ENCODE assay signal across 2 cellular contexts in the genomic region with DNA sequence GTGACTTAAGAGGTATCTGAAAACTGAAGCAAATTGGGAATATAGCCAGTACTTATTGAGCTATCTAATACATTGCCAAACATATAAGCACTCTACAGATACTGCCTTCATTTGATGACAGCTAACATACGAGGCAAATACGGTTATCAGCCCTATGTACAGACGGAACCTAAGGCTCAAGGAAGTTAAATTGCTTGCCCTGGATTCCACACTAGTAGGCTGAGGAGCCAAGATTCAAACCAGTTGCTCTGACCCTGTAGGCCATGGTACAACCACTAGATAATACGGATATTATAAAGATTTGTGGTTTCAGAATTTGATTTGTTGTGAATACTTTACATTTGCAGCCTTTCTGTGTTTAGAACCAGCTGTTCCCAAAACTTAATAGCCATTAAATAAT.
TF ChIP-seq lines count a peak whose summit lies in the region.

No MANE protein-coding gene starts in this region.

TF ChIP-seq in GM12891, 5 proteins besides CTCF, POLR2A, EP300 and RAD21:
- no peak for TF ChIP-seq TAF1 (IDR thresholded peaks at IDR 0.05; ENCODE audit: low read depth, low read length)

TF ChIP-seq in GM23338, 12 proteins besides CTCF, POLR2A, EP300 and RAD21:
- TF ChIP-seq EZH2 (IDR thresholded peaks at IDR 0.05; ENCODE audit: low read depth, unreplicated experiment), result no peak
- no peak for TF ChIP-seq EZH2phosphoT487 (IDR thresholded peaks at IDR 0.05; ENCODE audit: unreplicated experiment)
- no peak for TF ChIP-seq STAT1 (IDR thresholded peaks at IDR 0.05; ENCODE audit: unreplicated experiment)
- no peak for TF ChIP-seq JUNB (IDR thresholded peaks at IDR 0.05; ENCODE audit: unreplicated experiment)
- no peak for TF ChIP-seq ZNF331 (CRISPR knock-in tag; IDR thresholded peaks at IDR 0.05; ENCODE audit: low read depth)
- TF ChIP-seq ZNF114 (CRISPR knock-in tag; IDR thresholded peaks at IDR 0.05), result no peak
- TF ChIP-seq POLR2AphosphoS5 (IDR thresholded peaks at IDR 0.05; ENCODE audit: low read depth), result no peak
- no peak for TF ChIP-seq NANOG (IDR thresholded peaks at IDR 0.05; ENCODE audit: borderline replicate concordance)
- TF ChIP-seq, protein P1, sequence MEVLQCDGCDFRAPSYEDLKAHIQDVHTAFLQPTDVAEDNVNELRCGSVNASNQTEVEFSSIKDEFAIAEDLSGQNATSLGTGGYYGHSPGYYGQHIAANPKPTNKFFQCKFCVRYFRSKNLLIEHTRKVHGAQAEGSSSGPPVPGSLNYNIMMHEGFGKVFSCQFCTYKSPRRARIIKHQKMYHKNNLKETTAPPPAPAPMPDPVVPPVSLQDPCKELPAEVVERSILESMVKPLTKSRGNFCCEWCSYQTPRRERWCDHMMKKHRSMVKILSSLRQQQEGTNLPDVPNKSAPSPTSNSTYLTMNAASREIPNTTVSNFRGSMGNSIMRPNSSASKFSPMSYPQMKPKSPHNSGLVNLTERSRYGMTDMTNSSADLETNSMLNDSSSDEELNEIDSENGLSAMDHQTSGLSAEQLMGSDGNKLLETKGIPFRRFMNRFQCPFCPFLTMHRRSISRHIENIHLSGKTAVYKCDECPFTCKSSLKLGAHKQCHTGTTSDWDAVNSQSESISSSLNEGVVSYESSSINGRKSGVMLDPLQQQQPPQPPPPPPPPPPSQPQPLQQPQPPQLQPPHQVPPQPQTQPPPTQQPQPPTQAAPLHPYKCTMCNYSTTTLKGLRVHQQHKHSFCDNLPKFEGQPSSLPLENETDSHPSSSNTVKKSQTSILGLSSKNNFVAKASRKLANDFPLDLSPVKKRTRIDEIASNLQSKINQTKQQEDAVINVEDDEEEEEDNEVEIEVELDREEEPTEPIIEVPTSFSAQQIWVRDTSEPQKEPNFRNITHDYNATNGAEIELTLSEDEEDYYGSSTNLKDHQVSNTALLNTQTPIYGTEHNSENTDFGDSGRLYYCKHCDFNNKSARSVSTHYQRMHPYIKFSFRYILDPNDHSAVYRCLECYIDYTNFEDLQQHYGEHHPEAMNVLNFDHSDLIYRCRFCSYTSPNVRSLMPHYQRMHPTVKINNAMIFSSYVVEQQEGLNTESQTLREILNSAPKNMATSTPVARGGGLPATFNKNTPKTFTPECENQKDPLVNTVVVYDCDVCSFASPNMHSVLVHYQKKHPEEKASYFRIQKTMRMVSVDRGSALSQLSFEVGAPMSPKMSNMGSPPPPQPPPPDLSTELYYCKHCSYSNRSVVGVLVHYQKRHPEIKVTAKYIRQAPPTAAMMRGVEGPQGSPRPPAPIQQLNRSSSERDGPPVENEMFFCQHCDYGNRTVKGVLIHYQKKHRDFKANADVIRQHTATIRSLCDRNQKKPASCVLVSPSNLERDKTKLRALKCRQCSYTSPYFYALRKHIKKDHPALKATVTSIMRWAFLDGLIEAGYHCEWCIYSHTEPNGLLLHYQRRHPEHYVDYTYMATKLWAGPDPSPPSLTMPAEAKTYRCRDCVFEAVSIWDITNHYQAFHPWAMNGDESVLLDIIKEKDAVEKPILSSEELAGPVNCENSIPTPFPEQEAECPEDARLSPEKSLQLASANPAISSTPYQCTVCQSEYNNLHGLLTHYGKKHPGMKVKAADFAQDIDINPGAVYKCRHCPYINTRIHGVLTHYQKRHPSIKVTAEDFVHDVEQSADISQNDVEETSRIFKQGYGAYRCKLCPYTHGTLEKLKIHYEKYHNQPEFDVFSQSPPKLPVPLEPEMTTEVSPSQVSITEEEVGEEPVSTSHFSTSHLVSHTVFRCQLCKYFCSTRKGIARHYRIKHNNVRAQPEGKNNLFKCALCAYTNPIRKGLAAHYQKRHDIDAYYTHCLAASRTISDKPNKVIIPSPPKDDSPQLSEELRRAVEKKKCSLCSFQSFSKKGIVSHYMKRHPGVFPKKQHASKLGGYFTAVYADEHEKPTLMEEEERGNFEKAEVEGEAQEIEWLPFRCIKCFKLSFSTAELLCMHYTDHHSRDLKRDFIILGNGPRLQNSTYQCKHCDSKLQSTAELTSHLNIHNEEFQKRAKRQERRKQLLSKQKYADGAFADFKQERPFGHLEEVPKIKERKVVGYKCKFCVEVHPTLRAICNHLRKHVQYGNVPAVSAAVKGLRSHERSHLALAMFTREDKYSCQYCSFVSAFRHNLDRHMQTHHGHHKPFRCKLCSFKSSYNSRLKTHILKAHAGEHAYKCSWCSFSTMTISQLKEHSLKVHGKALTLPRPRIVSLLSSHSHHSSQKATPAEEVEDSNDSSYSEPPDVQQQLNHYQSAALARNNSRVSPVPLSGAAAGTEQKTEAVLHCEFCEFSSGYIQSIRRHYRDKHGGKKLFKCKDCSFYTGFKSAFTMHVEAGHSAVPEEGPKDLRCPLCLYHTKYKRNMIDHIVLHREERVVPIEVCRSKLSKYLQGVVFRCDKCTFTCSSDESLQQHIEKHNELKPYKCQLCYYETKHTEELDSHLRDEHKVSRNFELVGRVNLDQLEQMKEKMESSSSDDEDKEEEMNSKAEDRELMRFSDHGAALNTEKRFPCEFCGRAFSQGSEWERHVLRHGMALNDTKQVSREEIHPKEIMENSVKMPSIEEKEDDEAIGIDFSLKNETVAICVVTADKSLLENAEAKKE (CRISPR knock-in tag; IDR thresholded peaks at IDR 0.05), result no peak
- no peak for TF ChIP-seq CREB1 (CRISPR knock-in tag; IDR thresholded peaks at IDR 0.05; ENCODE audit: low read depth)
- TF ChIP-seq REST (IDR thresholded peaks at IDR 0.05; ENCODE audit: unreplicated experiment), result no peak
- TF ChIP-seq, protein P2, sequence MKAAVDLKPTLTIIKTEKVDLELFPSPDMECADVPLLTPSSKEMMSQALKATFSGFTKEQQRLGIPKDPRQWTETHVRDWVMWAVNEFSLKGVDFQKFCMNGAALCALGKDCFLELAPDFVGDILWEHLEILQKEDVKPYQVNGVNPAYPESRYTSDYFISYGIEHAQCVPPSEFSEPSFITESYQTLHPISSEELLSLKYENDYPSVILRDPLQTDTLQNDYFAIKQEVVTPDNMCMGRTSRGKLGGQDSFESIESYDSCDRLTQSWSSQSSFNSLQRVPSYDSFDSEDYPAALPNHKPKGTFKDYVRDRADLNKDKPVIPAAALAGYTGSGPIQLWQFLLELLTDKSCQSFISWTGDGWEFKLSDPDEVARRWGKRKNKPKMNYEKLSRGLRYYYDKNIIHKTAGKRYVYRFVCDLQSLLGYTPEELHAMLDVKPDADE (IDR thresholded peaks at IDR 0.05), result no peak
TF ChIP-seq in GM23338: peak in this region for 0.
